In the genomic region with DNA sequence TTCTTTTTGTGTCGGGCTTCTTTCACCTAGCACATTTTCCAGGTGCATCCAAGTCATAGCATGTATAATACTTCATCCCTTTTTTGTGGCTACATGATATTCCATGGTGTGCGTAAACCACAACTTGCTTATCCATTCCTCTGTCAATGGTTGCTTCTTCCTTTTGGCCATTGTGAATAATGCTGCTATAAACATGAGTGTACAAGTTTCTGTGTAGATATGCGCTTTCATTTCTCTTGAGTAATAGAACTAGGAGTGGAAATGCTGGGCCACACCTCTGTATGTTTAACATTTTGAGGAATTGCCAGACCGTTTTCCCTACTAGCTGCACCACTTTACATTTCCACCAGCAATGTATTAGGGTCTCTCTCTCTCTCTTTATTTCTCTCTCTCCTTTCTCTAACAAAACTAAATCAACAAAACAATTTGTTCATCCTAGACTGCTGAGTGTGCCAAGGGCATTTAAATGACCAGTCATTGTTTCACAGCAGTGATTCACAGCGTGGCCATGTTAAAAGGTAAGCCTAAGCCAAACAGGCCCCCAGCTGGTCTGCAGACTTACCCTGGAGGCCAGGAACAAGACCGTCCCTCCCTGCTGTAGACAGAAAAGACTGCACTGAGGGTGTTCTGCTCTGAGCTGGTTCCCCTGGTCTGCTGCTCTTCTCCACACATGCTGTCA, we compare ENCODE assay signal across 10 cellular contexts. TPM values are rescaled to one million over a fixed set of nuclear protein-coding genes. Genes with fewer than 3 reads are reported as not detected.
DNase-seq lines count a peak whose midpoint lies in the region; ATAC-seq, FAIRE-seq and TF ChIP-seq lines count a peak whose summit lies in the region.
"Had no signal": no experiment of that assay in that cellular context is flagged by ENCODE, and none has a peak within 500 bp of the region (broad histone marks: within the 10 kb centered on the region; RNA-seq: fewer than 3 reads in every experiment).

No MANE protein-coding gene starts in this region.

- no peaks in the 10 kb centered on the region for H3K36me3 ChIP-seq in skeletal muscle satellite cell (ENCODE audit: insufficient read depth, low read length)
- H3K36me3 ChIP-seq: right atrium auricular region had no signal

- FAIRE-seq in H54 (lab: Jason Lieb, UNC) = no peak

- TF ChIP-seq POLR2A in H54 (IDR thresholded peaks at IDR 0.05; ENCODE audit: low read depth, low read length) = no peak

- peak; percentile 47 for DNase-seq in H54 (ENCODE audit: insufficient read length, low spot score)
- peak; percentile 37 for DNase-seq in RKO (ENCODE audit: low spot score)
- peak; percentile 75 for DNase-seq in fibroblast of peridontal ligament (ENCODE audit: extremely low read depth)
- no peak for DNase-seq in NCI-H2227 treated with DMSO at 0.1 percent for 48 hours (lab: John Stamatoyannopoulos, UW)
- no peak for DNase-seq in activated CD8-positive, alpha-beta memory T cell treated with anti-CD3 and anti-CD28 coated beads, Interleukin-2, amount 50 U/mL, for 4 hours
- no peak for DNase-seq in head of caudate nucleus
- DNase-seq: cortex of kidney had no signal

- peak overlapping the region; percentile 39 for H3K9ac ChIP-seq in skeletal muscle satellite cell (ENCODE audit: low read depth, low read length)

- H3K4me2 ChIP-seq in skeletal muscle satellite cell (ENCODE audit: low read length) = peak overlapping the region; percentile 47

- no peak for ATAC-seq in HG03175 (IDR thresholded peaks at IDR 0.05; ENCODE audit: unreplicated experiment)

- no peaks in the 10 kb centered on the region for H3K9me3 ChIP-seq in skeletal muscle satellite cell (replicated peaks; ENCODE audit: low read length)
- H3K9me3 ChIP-seq: right atrium auricular region had no signal

- H3K4me3 ChIP-seq in skeletal muscle satellite cell (ENCODE audit: low read length) = peak overlapping the region; percentile 1
- H3K4me3 ChIP-seq: right atrium auricular region had no signal

- H3K4me1 ChIP-seq in skeletal muscle satellite cell (ENCODE audit: control insufficient read depth, insufficient read depth, low read length) = peaks cover 54% of the 10 kb centered on the region

- intact Hi-C loops in head of caudate nucleus (cut with DNase I) = no loop called here

- H3K27me3 ChIP-seq in skeletal muscle satellite cell (ENCODE audit: control insufficient read depth, insufficient read depth, low read length) = no peaks in the 10 kb centered on the region
- H3K27me3 ChIP-seq: right atrium auricular region had no signal

RNA-seq across cellular contexts. Expression of a gene that starts 53.2 kb away (rescaled TPM):
- total RNA-seq in skeletal muscle satellite cell (2012; rRNA removed) = 25.3 and 26.4 TPM in 2 replicates

Comparison
In these comparisons a context has a peak if more than half of its experiments do, and no peak if none do; other contexts are left out.
1. DNase-seq: peak in H54 (single experiment), RKO (single experiment) and fibroblast of peridontal ligament (single experiment); none in NCI-H2227 treated with DMSO at 0.1 percent for 48 hours (single experiment), activated CD8-positive, alpha-beta memory T cell treated with anti-CD3 and anti-CD28 coated beads, Interleukin-2, amount 50 U/mL, for 4 hours (single experiment) and head of caudate nucleus (0 of 42).